14 cellular contexts compared by ENCODE assay signal in the genomic region with DNA sequence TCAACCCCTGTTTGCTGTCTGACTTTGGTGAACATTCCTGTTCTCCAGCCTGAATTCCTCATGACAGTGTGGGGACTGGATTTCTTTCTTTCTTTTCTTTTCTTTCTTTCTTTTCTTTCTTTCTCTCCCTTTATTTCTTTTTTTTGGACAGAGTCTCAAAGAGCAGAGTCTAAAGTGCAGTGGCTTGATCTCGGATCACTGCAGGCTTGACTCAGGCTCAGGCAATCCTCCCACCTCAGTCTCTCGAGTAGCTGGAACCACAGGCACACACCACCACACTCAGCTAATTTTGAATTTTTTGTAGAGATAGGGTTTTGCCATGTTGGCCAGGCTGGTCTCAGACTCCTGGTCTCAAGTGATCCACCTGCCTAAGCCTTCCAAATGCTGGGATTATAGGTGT.
"Had no signal": no experiment of that assay in that cellular context is flagged by ENCODE, and none has a peak within 500 bp of the region (broad histone marks: within the 10 kb centered on the region; RNA-seq: fewer than 3 reads in every experiment).

No MANE protein-coding gene starts in this region.

- H3K4me1 ChIP-seq: lower lobe of right lung had no signal

- H3K9me3 ChIP-seq: thoracic aorta had no signal

- H3K4me3 Mint-ChIP-seq: activated CD8-positive, alpha-beta memory T cell treated with anti-CD3 and anti-CD28 coated beads, Interleukin-2, amount 10 ng/mL, durations not matched to agents 7 days and 5 days; activated naive CD8-positive, alpha-beta T cell; activated T-cell treated with anti-CD3 and anti-CD28 coated beads, Interleukin-2, amount 50 U/mL, for 4 hours; naive thymus-derived CD4-positive, alpha-beta T cell; stimulated activated naive CD8-positive, alpha-beta T cell treated with anti-CD3 and anti-CD28 coated beads, Interleukin-15, Interleukin-2, amounts not matched to agents 100 ng/mL and 50 ng/mL, for 24 hours; T-helper 17 cell had no signal

- H3K27ac Mint-ChIP-seq: activated CD8-positive, alpha-beta memory T cell treated with anti-CD3 and anti-CD28 coated beads, Interleukin-2, amount 10 ng/mL, durations not matched to agents 7 days and 5 days; activated naive CD8-positive, alpha-beta T cell; naive thymus-derived CD4-positive, alpha-beta T cell; stimulated activated naive CD8-positive, alpha-beta T cell treated with anti-CD3 and anti-CD28 coated beads, Interleukin-15, Interleukin-2, amounts not matched to agents 100 ng/mL and 50 ng/mL, for 24 hours; T-helper 17 cell had no signal

- H3K4me3 ChIP-seq: lower lobe of right lung, thoracic aorta had no signal

- H3K36me3 ChIP-seq: lower lobe of right lung, thoracic aorta had no signal

- H3K27ac ChIP-seq: lower lobe of right lung, thoracic aorta had no signal

- DNase-seq: activated CD4-positive, CD25-positive, alpha-beta regulatory T cell; activated CD8-positive, alpha-beta memory T cell treated with anti-CD3 and anti-CD28 coated beads, Interleukin-2, amount 10 ng/mL, durations not matched to agents 7 days and 5 days; activated effector memory CD4-positive, alpha-beta T cell treated with anti-CD3 and anti-CD28 coated beads, Interleukin-2, amount 50 U/mL, for 16 hours; activated T-cell treated with anti-CD3 and anti-CD28 coated beads, Interleukin-2, amount 50 U/mL, for 4 hours; amygdala; cerebellar nuclear complex; hypothalamus; lower lobe of right lung; naive thymus-derived CD4-positive, alpha-beta T cell; stimulated activated CD4-positive, alpha-beta T cell treated with anti-CD3 and anti-CD28 coated beads, Interleukin-4, amount 100 ng/mL, for 1 hour; T-helper 17 cell had no signal

- H3K4me1 Mint-ChIP-seq: activated CD8-positive, alpha-beta memory T cell treated with anti-CD3 and anti-CD28 coated beads, Interleukin-2, amount 10 ng/mL, durations not matched to agents 7 days and 5 days; T-helper 17 cell had no signal
